ENCODE assay signal across 7 cellular contexts in the genomic region with DNA sequence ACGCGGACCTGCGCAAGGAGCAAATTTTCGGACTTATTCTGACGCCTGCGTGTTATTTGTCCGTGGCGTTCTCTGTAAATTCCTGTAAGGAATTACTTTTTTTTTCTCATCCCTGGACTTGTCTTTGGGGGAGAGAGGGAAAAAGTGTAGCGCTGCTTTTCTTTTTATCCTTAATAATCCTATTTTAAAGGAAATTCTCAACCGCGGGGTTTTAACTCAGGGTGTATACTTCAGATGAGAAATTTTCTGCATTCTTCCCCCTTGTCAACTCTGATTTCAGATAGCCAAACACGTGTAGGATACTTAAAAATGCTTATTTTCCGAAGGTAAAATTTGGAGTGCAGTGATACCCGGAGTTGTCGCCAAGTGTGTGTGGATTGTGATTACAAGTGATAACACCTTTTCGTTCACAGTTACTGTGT. TPM values are rescaled to one million over a fixed set of nuclear protein-coding genes. Genes with fewer than 3 reads are reported as not detected.
DNase-seq lines count a peak whose midpoint lies in the region; ATAC-seq and TF ChIP-seq lines count a peak whose summit lies in the region.

No MANE protein-coding gene starts in this region.

- in situ Hi-C loops in GM23248 (cut with MboI), result no loop called here

- H3K4me2 ChIP-seq in GM23248 (ENCODE audit: unreplicated experiment), result peak overlapping the region; percentile 93

- no peaks in the 10 kb centered on the region for H3K36me3 Mint-ChIP-seq in endothelial cell (ENCODE audit: low read depth, unreplicated experiment)

- H3K4me1 Mint-ChIP-seq in endothelial cell (ENCODE audit: unreplicated experiment), result peaks cover 32% of the 10 kb centered on the region

- H2AFZ ChIP-seq in GM23248, result peak overlapping the region; percentile 93
- peak overlapping the region; percentile 52 for H2AFZ ChIP-seq in neuron (ENCODE audit: low read depth, low read length)

- ATAC-seq in sciatic nerve, result no peak

- H4K20me1 ChIP-seq in GM23248 (ENCODE audit: insufficient read depth), result no peaks in the 10 kb centered on the region; the same call in 1 of the 2 replicates

- H3F3A ChIP-seq in GM23248 (ENCODE audit: insufficient read depth), result peaks cover 14% of the 10 kb centered on the region

- H3K9ac ChIP-seq in GM23248, result peak overlapping the region; percentile 91

- peaks cover 9% of the 10 kb centered on the region for H3K27me3 Mint-ChIP-seq in endothelial cell (ENCODE audit: unreplicated experiment)

- peak overlapping the region; percentile 100 for H3K4me3 Mint-ChIP-seq in endothelial cell (ENCODE audit: unreplicated experiment)

- no peaks in the 10 kb centered on the region for H3K36me3 ChIP-seq in GM23248 (ENCODE audit: low read depth)
- peaks cover 8% of the 10 kb centered on the region for H3K36me3 ChIP-seq in neuron (ENCODE audit: insufficient read depth, low read length)

- DNase-seq in GM23248 (peak; percentile 55), RKO (ENCODE audit: low spot score) (peak; percentile 41), endothelial cell (ENCODE audit: low spot score) (no peak), hippocampal formation (lab: John Stamatoyannopoulos, UW) (no peak), NCI-H1436 treated with DMSO at 0.1 percent for 48 hours (lab: John Stamatoyannopoulos, UW) (no peak), sciatic nerve (ENCODE audit: low spot score) (no peak)

- H3K9me2 ChIP-seq in GM23248 (ENCODE audit: insufficient read depth), result no peaks in the 10 kb centered on the region

- TF ChIP-seq CTCF in endothelial cell (IDR thresholded peaks at IDR 0.05; ENCODE audit: unreplicated experiment), result no peak

- H3K27me3 ChIP-seq in GM23248 (replicated peaks; ENCODE audit: insufficient read depth) (no peaks in the 10 kb centered on the region), neuron (ENCODE audit: insufficient read depth, low read length) (no peaks in the 10 kb centered on the region)

- peak overlapping the region; percentile 73 for H3K27ac ChIP-seq in GM23248

- H3K79me2 ChIP-seq in GM23248 (ENCODE audit: insufficient read depth), result peaks cover 55% of the 10 kb centered on the region

- WGBS in GM23248 (ENCODE audit: low coverage in 1 of 2, low lambda C conversion rate in 2 of 2, missing lambda C conversion rate in 2 of 2), 2 experiments, result 0 to 1% methylated on average over 16 of the region's 16 CpGs

- intact Hi-C loops in sciatic nerve (cut with DNase I), result no loop called here

- H3K9me3 Mint-ChIP-seq in endothelial cell (ENCODE audit: unreplicated experiment), result no peaks in the 10 kb centered on the region

- no peaks in the 10 kb centered on the region for H3K9me3 ChIP-seq in GM23248 (ENCODE audit: low read depth)
- H3K9me3 ChIP-seq in neuron (ENCODE audit: low read length), result no peaks in the 10 kb centered on the region

- peaks cover 27% of the 10 kb centered on the region for H3K4me1 ChIP-seq in GM23248 (ENCODE audit: insufficient read depth)
- H3K4me1 ChIP-seq in neuron (ENCODE audit: insufficient read depth, low read length), result peaks cover 18% of the 10 kb centered on the region

- H3K4me3 ChIP-seq in GM23248 (peak overlapping the region; percentile 98), neuron (ENCODE audit: low read length) (peak overlapping the region; percentile 69)

- H3K27ac Mint-ChIP-seq in endothelial cell (ENCODE audit: unreplicated experiment), result peak overlapping the region; percentile 99

RNA-seq across cellular contexts. Expression of a gene that starts 0.9 kb away (rescaled TPM):
- total RNA-seq in GM23248 (2014; rRNA removed; shearing (Covaris generic)), result 15.8 and 17.4 TPM in 2 replicates
- polyA plus RNA-seq in GM23248 (2016; fragmentation: Nextera tagmentation; extraction: Ambion mirVana), result 8.1 and 13.5 TPM in 2 replicates
- 75.6 TPM for total RNA-seq in endothelial cell (ENCODE audit: unreplicated experiment)
- 57.4 TPM for total RNA-seq in sciatic nerve

RNA-seq across cellular contexts. Expression of a gene that starts 55.4 kb away (rescaled TPM):
- 41.9 and 52.3 TPM in 2 replicates for total RNA-seq in GM23248 (2014; rRNA removed; shearing (Covaris generic))
- polyA plus RNA-seq in GM23248 (2016; fragmentation: Nextera tagmentation; extraction: Ambion mirVana), result 227 and 233 TPM in 2 replicates
- 62.7 TPM for total RNA-seq in endothelial cell (ENCODE audit: unreplicated experiment)
- 73.6 TPM for total RNA-seq in sciatic nerve

Comparison
In these comparisons a context has a peak if more than half of its experiments do, and no peak if none do; other contexts are left out.
1. DNase-seq: peak in GM23248 (single experiment) and RKO (single experiment); none in endothelial cell (single experiment), hippocampal formation (0 of 2), NCI-H1436 treated with DMSO at 0.1 percent for 48 hours (single experiment) and sciatic nerve (single experiment).